35 cellular contexts compared by ENCODE assay signal in genomic region chr7:70559815-70560214, GRCh38.
"Had no signal": no experiment of that assay in that cellular context is flagged by ENCODE, and none has a peak within 500 bp of the region (broad histone marks: within the 10 kb centered on the region; RNA-seq: fewer than 3 reads in every experiment).

No MANE protein-coding gene starts in this region.

- DNase-seq: Karpas-422, Kasumi-1, KG1, MG63, MM.1S, MV-4-11, NCI-H1048, NCI-H1092, NCI-H1092 treated with DMSO at 0.1 percent for 48 hours, NCI-H1105, NCI-H1105 treated with DMSO at 0.1 percent for 48 hours, NCI-H1417, NCI-H1417 treated with DMSO at 0.1 percent for 48 hours, NCI-H1436, NCI-H1436 treated with DMSO at 0.1 percent for 48 hours, NCI-H146, NCI-H1694, NCI-H1694 treated with DMSO at 0.1 percent for 48 hours, NCI-H187, NCI-H187 treated with DMSO at 0.1 percent for 48 hours, NCI-H1930, NCI-H2029, NCI-H2029 treated with DMSO at 0.1 percent for 48 hours, NCI-H2081, NCI-H2081 treated with DMSO at 0.1 percent for 48 hours, NCI-H2107, NCI-H2171, NCI-H2171 treated with DMSO at 0.1 percent for 48 hours, NCI-H2227 treated with DMSO at 0.1 percent for 48 hours, NCI-H226, NCI-H345, NCI-H446, NCI-H446 treated with DMSO at 0.1 percent for 48 hours, NCI-H510A had no signal

- H3K4me3 ChIP-seq: MG63 had no signal

- H3K4me2 ChIP-seq: KMS-11 had no signal

- H3K36me3 ChIP-seq: MG63 had no signal

- H3K9ac ChIP-seq: KMS-11 had no signal

- H3K27ac ChIP-seq: KMS-11 had no signal

- H3K27me3 ChIP-seq: MG63 had no signal

- H3K9me3 ChIP-seq: MG63 had no signal
